ENCODE assay signal across 8 cellular contexts in the genomic region with DNA sequence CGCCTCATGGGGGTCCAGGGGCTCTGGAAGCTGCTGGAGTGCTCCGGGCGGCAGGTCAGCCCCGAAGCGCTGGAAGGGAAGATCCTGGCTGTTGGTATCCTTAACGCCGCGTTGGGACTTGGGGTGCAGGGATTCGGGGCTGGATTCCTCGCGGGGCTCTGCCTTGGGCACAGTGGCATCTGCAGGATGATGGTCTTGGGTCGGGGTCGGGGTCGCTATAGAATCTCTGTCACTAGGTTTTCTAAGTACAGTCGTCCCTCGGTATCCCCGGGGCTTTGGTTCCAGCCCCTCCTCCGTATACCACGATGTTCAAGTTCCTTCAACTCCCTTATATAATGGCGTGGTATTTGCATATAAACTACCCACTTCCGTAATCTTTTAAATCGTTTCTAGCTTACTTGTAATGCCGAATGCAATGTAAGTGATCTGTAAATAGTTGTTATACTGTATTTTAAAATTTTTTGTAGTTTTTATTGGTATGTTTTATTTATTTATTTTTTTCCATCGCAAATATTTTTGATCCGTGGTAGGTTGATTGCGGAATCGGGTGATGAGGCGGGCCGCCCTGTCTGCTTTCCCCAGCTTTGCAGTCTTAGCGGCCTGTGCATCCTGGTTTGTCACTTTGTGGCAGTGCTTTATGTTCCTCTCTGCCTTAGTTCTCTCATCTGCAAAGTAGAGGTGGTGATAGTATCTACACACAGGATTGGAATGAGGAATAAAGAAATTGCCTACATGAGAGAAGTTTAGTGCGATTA. TPM values are rescaled to one million over a fixed set of nuclear protein-coding genes. Genes with fewer than 3 reads are reported as not detected.
DNase-seq lines count a peak whose midpoint lies in the region; ATAC-seq and TF ChIP-seq lines count a peak whose summit lies in the region.

No MANE protein-coding gene starts in this region.

- ATAC-seq in HG02798 (IDR thresholded peaks at IDR 0.05; ENCODE audit: poor library complexity, unreplicated experiment) (peak; percentile 33), activated B cell treated with CpG ODN at 0.5 μM for 24 hours (ENCODE audit: low read depth) (peak; percentile 67)

- WGBS in lower leg skin, 2 donors, result 0% methylated on average over 31 of the region's 31 CpGs

- peak overlapping the region; percentile 97 for H3K4me3 Mint-ChIP-seq in activated B cell treated with CpG ODN at 0.5 μM for 24 hours
- H3K4me3 Mint-ChIP-seq in dendritic cell treated with granulocyte-macrophage colony-stimulating factor and Interleukin-4, amounts not matched to agents 40 ng/mL and 50 ng/mL, for 4 days, result peak overlapping the region; percentile 89

- peak overlapping the region; percentile 99 for H3K27ac Mint-ChIP-seq in activated B cell treated with CpG ODN at 0.5 μM for 24 hours
- peak overlapping the region; percentile 97 for H3K27ac Mint-ChIP-seq in dendritic cell treated with granulocyte-macrophage colony-stimulating factor and Interleukin-4, amounts not matched to agents 40 ng/mL and 50 ng/mL, for 4 days

- CTCF ChIA-PET in activated B cell treated with CpG ODN at 0.5 μM for 24 hours (lab: Charles Lee), result interaction anchor here (0.6 to 5.2 kb wide), 12 partner anchors 10 to 1701 kb away, joined by 3 to 48 read pairs (median 4); a partner anchor contains a TSS

- peaks cover 24% of the 10 kb centered on the region for H3K36me3 Mint-ChIP-seq in activated B cell treated with CpG ODN at 0.5 μM for 24 hours (ENCODE audit: low read depth)
- H3K36me3 Mint-ChIP-seq in dendritic cell treated with granulocyte-macrophage colony-stimulating factor and Interleukin-4, amounts not matched to agents 40 ng/mL and 50 ng/mL, for 4 days (ENCODE audit: low read depth), result peaks cover 20% of the 10 kb centered on the region

- peaks cover 2% of the 10 kb centered on the region for H3K27me3 Mint-ChIP-seq in activated B cell treated with CpG ODN at 0.5 μM for 24 hours
- H3K27me3 Mint-ChIP-seq in dendritic cell treated with granulocyte-macrophage colony-stimulating factor and Interleukin-4, amounts not matched to agents 40 ng/mL and 50 ng/mL, for 4 days, result no peaks in the 10 kb centered on the region

- no peak for TF ChIP-seq POLR2A in lower leg skin (IDR thresholded peaks at IDR 0.05)

- POLR2A ChIA-PET in activated B cell treated with CpG ODN at 0.5 μM for 24 hours (lab: Charles Lee), result interaction anchor here (0.6 to 3.9 kb wide), 10 partner anchors 8 to 452 kb away, joined by 3 to 235 read pairs (median 9); a partner anchor contains a TSS

- DNase-seq in NCI-H2107 treated with DMSO at 0.1 percent for 48 hours (lab: John Stamatoyannopoulos, UW; ENCODE audit: unreplicated experiment) (peak; percentile 5), NCI-H2107 (lab: John Stamatoyannopoulos, UW) (no peak), NCI-H1417 treated with DMSO at 0.1 percent for 48 hours (lab: John Stamatoyannopoulos, UW) (peak; percentile 3), activated B cell treated with CpG ODN at 0.5 μM for 24 hours (no peak), lower leg skin (ENCODE audit: low spot score in 2 of 2) (peak; percentile 27 to 88)
- DNase-seq in stimulated activated CD8-positive, alpha-beta memory T cell treated with anti-CD3 and anti-CD28 coated beads, Interleukin-15, amount 100 ng/mL, for 1 hour (ENCODE audit: low read depth), result peak; percentile 17

- no peaks in the 10 kb centered on the region for H3K9me3 Mint-ChIP-seq in activated B cell treated with CpG ODN at 0.5 μM for 24 hours
- H3K9me3 Mint-ChIP-seq in dendritic cell treated with granulocyte-macrophage colony-stimulating factor and Interleukin-4, amounts not matched to agents 40 ng/mL and 50 ng/mL, for 4 days, result no peaks in the 10 kb centered on the region

- peak overlapping the region; percentile 100 for H3K4me3 ChIP-seq in lower leg skin (ENCODE audit: low read depth, poor library complexity, severe bottlenecking)

- peaks cover 31% of the 10 kb centered on the region for H3K4me1 Mint-ChIP-seq in activated B cell treated with CpG ODN at 0.5 μM for 24 hours
- peaks cover 32% of the 10 kb centered on the region for H3K4me1 Mint-ChIP-seq in dendritic cell treated with granulocyte-macrophage colony-stimulating factor and Interleukin-4, amounts not matched to agents 40 ng/mL and 50 ng/mL, for 4 days (ENCODE audit: low read depth)

- intact Hi-C loops in activated B cell treated with CpG ODN at 0.5 μM for 24 hours (cut with micrococcal nuclease) (loop anchor here (1.0 to 5.0 kb wide), 7 partner anchors 73 to 706 kb away; a partner anchor contains a TSS), lower leg skin (cut with DNase I; ENCODE audit: low total_unique reads) (no loop called here)
- intact Hi-C loops in dendritic cell treated with granulocyte-macrophage colony-stimulating factor and Interleukin-4, amounts not matched to agents 40 ng/mL and 50 ng/mL, for 4 days (cut with micrococcal nuclease), result loop anchor here (1.0 to 10.0 kb wide), 3 partner anchors 73 to 452 kb away; a partner anchor contains a TSS

- no peak for TF ChIP-seq CTCF in activated B cell treated with CpG ODN at 0.5 μM for 24 hours (IDR thresholded peaks at IDR 0.05)
- TF ChIP-seq CTCF in lower leg skin (IDR thresholded peaks at IDR 0.05), result no peak

RNA-seq across cellular contexts. Expression of a gene that starts 0.6 kb away (rescaled TPM):
- total RNA-seq in activated B cell treated with CpG ODN at 0.5 μM for 24 hours (62.8 and 74.3 TPM in 2 replicates), lower leg skin (10 to 100 TPM; 51.5 to 73.0 (median 55.1) TPM)

RNA-seq across cellular contexts. Expression of a gene that starts 47.5 kb away (rescaled TPM):
- total RNA-seq in activated B cell treated with CpG ODN at 0.5 μM for 24 hours (4.7 and 6.4 TPM in 2 replicates), lower leg skin (10 to 100 TPM in 1 of 4 donors, 1 to 10 TPM in 3; 5.4 to 16.0 (median 7.7) TPM)

RNA-seq across cellular contexts. Expression of a gene that starts 47.7 kb away (rescaled TPM):
- total RNA-seq in activated B cell treated with CpG ODN at 0.5 μM for 24 hours (0.11 TPM in 1 of 2 replicates, not detected in the other), lower leg skin (1 to 10 TPM; 1.8 to 5.5 (median 3.7) TPM)

Comparison
In these comparisons a context has a peak if more than half of its experiments do, and no peak if none do; other contexts are left out.
1. DNase-seq: peak in NCI-H2107 treated with DMSO at 0.1 percent for 48 hours (single experiment), NCI-H1417 treated with DMSO at 0.1 percent for 48 hours (single experiment), lower leg skin (2 of 2) and stimulated activated CD8-positive, alpha-beta memory T cell treated with anti-CD3 and anti-CD28 coated beads, Interleukin-15, amount 100 ng/mL, for 1 hour (single experiment); none in NCI-H2107 (single experiment) and activated B cell treated with CpG ODN at 0.5 μM for 24 hours (single experiment).